Comparison of ENCODE assay signal across 12 cellular contexts in genomic region chr20:37395921-37396519, GRCh38. TPM values are rescaled to one million over a fixed set of nuclear protein-coding genes. Genes with fewer than 3 reads are reported as not detected.
DNase-seq lines count a peak whose midpoint lies in the region; ATAC-seq and TF ChIP-seq lines count a peak whose summit lies in the region.
"Had no signal": no experiment of that assay in that cellular context is flagged by ENCODE, and none has a peak within 500 bp of the region (broad histone marks: within the 10 kb centered on the region; RNA-seq: fewer than 3 reads in every experiment).

No MANE protein-coding gene starts in this region.

- no peak overlapping the region for H4K8ac ChIP-seq in trophoblast cell (ENCODE audit: low read depth, low read length)

- intact Hi-C loops in esophagus squamous epithelium (cut with DNase I): no loop called here

- H3K27me3 ChIP-seq in gastroesophageal sphincter: no peaks in the 10 kb centered on the region
- H3K27me3 ChIP-seq in trophoblast cell (ENCODE audit: insufficient read depth, low read length): no peaks in the 10 kb centered on the region
- no peaks in the 10 kb centered on the region for H3K27me3 ChIP-seq in esophagus squamous epithelium
- H3K27me3 ChIP-seq: upper lobe of left lung had no signal

- no peak overlapping the region for H4K12ac ChIP-seq in trophoblast cell (ENCODE audit: low read depth, low read length)

- H3K9me3 ChIP-seq in gastroesophageal sphincter (no peaks in the 10 kb centered on the region), trophoblast cell (ENCODE audit: insufficient read depth, low read depth, low read length) (peaks cover 4% of the 10 kb centered on the region), esophagus squamous epithelium (no peaks in the 10 kb centered on the region)
- H3K9me3 ChIP-seq: upper lobe of left lung had no signal

- no peak overlapping the region for H3K14ac ChIP-seq in trophoblast cell (ENCODE audit: low read length)

- peak overlapping the region; percentile 44 for H2BK5ac ChIP-seq in trophoblast cell (ENCODE audit: low read depth, low read length, poor library complexity)

- H2AK5ac ChIP-seq in trophoblast cell (ENCODE audit: low read length): no peak overlapping the region

- no peak overlapping the region for H4K91ac ChIP-seq in trophoblast cell (ENCODE audit: low read depth, low read length)

- H3K79me2 ChIP-seq in trophoblast cell (ENCODE audit: control insufficient read depth, insufficient read depth, low read length, poor library complexity): peaks cover 7% of the 10 kb centered on the region
- H3K79me2 ChIP-seq: parathyroid adenoma had no signal

- H3K18ac ChIP-seq in trophoblast cell (ENCODE audit: low read length): peak overlapping the region; percentile 26

- WGBS in gastroesophageal sphincter (ENCODE audit: low coverage in 1 of 2), 2 donors: 46% methylated on average over 8 of the region's 22 CpGs; no CpG with 5 or more reads in 1 of the 2 donors
- WGBS in trophoblast cell (ENCODE audit: extremely low coverage, insufficient coverage, insufficient read length): no CpG with 5 or more reads among the region's 22 CpGs
- 75 to 87% methylated on average over 6 to 12 of the region's 22 CpGs for WGBS in esophagus squamous epithelium, 2 donors

- peaks cover 0 to 100% of the 10 kb centered on the region in 2 donors for H3K36me3 ChIP-seq in gastroesophageal sphincter
- H3K36me3 ChIP-seq in trophoblast cell (ENCODE audit: control insufficient read depth in 1 of 2, insufficient read depth in 2 of 2, low read length in 2 of 2): peaks cover 90 to 92% of the 10 kb centered on the region in 2 experiments
- H3K36me3 ChIP-seq in esophagus squamous epithelium: peaks cover 11 to 100% (median 18%) of the 10 kb centered on the region in 3 donors

- peak; percentile 13 for ATAC-seq in gastroesophageal sphincter
- no peak for ATAC-seq in GM21576 (IDR thresholded peaks at IDR 0.05; ENCODE audit: unreplicated experiment)

- TF ChIP-seq EP300 in gastroesophageal sphincter (IDR thresholded peaks at IDR 0.05): no peak

- no peak overlapping the region for H2BK12ac ChIP-seq in trophoblast cell (ENCODE audit: low read length)

- TF ChIP-seq CTCF in gastroesophageal sphincter (IDR thresholded peaks at IDR 0.05) (no peak), esophagus squamous epithelium (IDR thresholded peaks at IDR 0.05) (no peak)

- H3K4me1 ChIP-seq in gastroesophageal sphincter (peaks cover 0 to 38% (median 10%) of the 10 kb centered on the region in 3 donors), trophoblast cell (ENCODE audit: control insufficient read depth in 1 of 2, insufficient read depth in 2 of 2, low read length in 2 of 2) (peaks cover 28 to 36% of the 10 kb centered on the region in 2 experiments), esophagus squamous epithelium (peaks cover 0 to 36% (median 5%) of the 10 kb centered on the region in 3 donors)
- H3K4me1 ChIP-seq: parathyroid adenoma, upper lobe of left lung had no signal

- DNase-seq in NCI-H1105 (lab: John Stamatoyannopoulos, UW): peak; percentile 41
- DNase-seq in NCI-H1105 treated with DMSO at 0.1 percent for 48 hours (lab: John Stamatoyannopoulos, UW): no peak
- DNase-seq in NCI-H524 (lab: John Stamatoyannopoulos, UW): peak; percentile 96 to 98
- DNase-seq in trophoblast cell: no peak
- DNase-seq in esophagus squamous epithelium (lab: John Stamatoyannopoulos, UW): no peak
- DNase-seq in caudate nucleus (lab: John Stamatoyannopoulos, UW): no peak
- DNase-seq: activated CD4-positive, CD25-positive, alpha-beta regulatory T cell; activated naive CD4-positive, alpha-beta T cell treated with anti-CD3 and anti-CD28 coated beads for 36 hours had no signal

- TF ChIP-seq POLR2A in gastroesophageal sphincter (IDR thresholded peaks at IDR 0.05) (no peak), esophagus squamous epithelium (IDR thresholded peaks at IDR 0.05) (no peak)

- no peak overlapping the region for H3K9ac ChIP-seq in trophoblast cell (ENCODE audit: low read length)
- H3K9ac ChIP-seq: parathyroid adenoma had no signal

- peak overlapping the region in 2 of 4 donors; percentile 6 to 49 for H3K27ac ChIP-seq in gastroesophageal sphincter
- peak overlapping the region; percentile 61 for H3K27ac ChIP-seq in trophoblast cell (ENCODE audit: low read depth, low read length)
- H3K27ac ChIP-seq in esophagus squamous epithelium: no peak overlapping the region
- no peak overlapping the region for H3K27ac ChIP-seq in caudate nucleus (ENCODE audit: low read depth, low read length)
- H3K27ac ChIP-seq: parathyroid adenoma, upper lobe of left lung had no signal

- H2BK120ac ChIP-seq in trophoblast cell (ENCODE audit: insufficient read depth, low read length, poor library complexity): no peak overlapping the region

- no peak overlapping the region for H3K4ac ChIP-seq in trophoblast cell (ENCODE audit: low read depth, low read length)

- H3K23ac ChIP-seq in trophoblast cell (ENCODE audit: low read length): no peak overlapping the region

- H3K79me1 ChIP-seq in trophoblast cell (ENCODE audit: low read length): peaks cover 17% of the 10 kb centered on the region

- H2AFZ ChIP-seq in trophoblast cell (ENCODE audit: insufficient read depth, low read length, poor library complexity): no peak overlapping the region
- H2AFZ ChIP-seq: parathyroid adenoma had no signal

- H3K4me3 ChIP-seq in gastroesophageal sphincter (no peak overlapping the region), trophoblast cell (ENCODE audit: low read depth, low read length) (no peak overlapping the region), esophagus squamous epithelium (no peak overlapping the region)
- H3K4me3 ChIP-seq: upper lobe of left lung had no signal

- no peak overlapping the region for H3K4me2 ChIP-seq in trophoblast cell (ENCODE audit: low read length)

RNA-seq across cellular contexts. Expression of gene SRC, which starts 50.1 kb away (rescaled TPM):
- 10 to 100 TPM; 30.6 to 54.7 (median 45.0) TPM for total RNA-seq in gastroesophageal sphincter
- polyA plus RNA-seq in trophoblast cell (2013): 188 and 198 TPM in 2 replicates
- 10 to 100 TPM; 32.4 to 46.5 (median 39.0) TPM for total RNA-seq in esophagus squamous epithelium

Comparison
In these comparisons a context has a peak if more than half of its experiments do, and no peak if none do; other contexts are left out.
1. DNase-seq: peak in NCI-H1105 (single experiment) and NCI-H524 (2 of 2); none in NCI-H1105 treated with DMSO at 0.1 percent for 48 hours (single experiment), trophoblast cell (0 of 2), esophagus squamous epithelium (single experiment) and caudate nucleus (0 of 61).